Comparison of ENCODE assay signal across 26 cellular contexts in the genomic region with DNA sequence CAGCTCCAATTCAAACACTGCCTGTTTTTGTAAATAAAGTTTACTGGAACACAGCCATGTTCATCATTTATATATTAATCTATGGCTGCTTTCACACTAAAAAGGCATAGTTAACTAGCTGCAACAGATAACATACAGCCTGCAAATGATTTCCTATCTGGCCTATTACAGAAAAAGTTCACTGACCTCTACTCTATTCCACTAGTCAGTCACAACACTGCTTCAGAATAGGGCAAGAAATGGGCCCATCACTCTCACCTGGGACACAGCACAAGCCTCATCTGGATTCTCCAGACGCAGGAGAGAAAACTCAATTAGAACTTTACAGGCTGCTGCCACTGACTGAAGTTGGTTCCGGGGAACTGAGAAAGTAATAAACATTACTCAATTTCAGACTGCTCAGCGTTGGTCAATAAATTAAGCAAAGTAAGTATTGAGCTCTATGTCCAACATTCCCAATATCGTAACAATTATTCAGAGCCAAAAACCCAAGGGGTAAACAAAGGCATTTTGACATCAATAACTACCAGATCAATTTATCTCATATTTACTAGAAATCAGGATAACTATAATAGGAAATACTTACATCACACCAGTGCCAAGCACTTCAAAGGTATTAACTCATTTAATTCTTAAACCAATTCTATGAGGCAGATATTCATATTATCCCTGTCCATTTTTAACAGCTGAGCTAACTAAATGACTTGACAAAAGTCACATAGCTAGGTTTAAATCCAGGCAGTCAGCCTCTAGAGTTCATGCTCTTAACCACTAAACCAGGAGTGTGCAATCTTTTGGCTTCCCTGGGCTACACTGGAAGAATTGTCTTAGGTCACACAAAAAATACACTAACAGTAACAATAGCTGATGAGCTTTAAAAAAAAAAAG.
"Had no signal": no experiment of that assay in that cellular context is flagged by ENCODE, and none has a peak within 500 bp of the region (broad histone marks: within the 10 kb centered on the region; RNA-seq: fewer than 3 reads in every experiment).

No MANE protein-coding gene starts in this region.

- H3K4me3 ChIP-seq: lung, ovary, prostate gland, skin epidermis, stomach, testis, thyroid gland, transverse colon, upper lobe of left lung, vagina had no signal

- H3K9me3 ChIP-seq: ovary, prostate gland, stomach, testis, thyroid gland, transverse colon, upper lobe of left lung, vagina had no signal

- H3K27ac ChIP-seq: ovary, prostate gland, stomach, testis, thyroid gland, transverse colon, upper lobe of left lung, vagina had no signal

- H3K27me3 ChIP-seq: ovary, stomach, testis, thyroid gland, transverse colon, upper lobe of left lung, vagina had no signal

- H3K27me3 Mint-ChIP-seq: naive thymus-derived CD4-positive, alpha-beta T cell; natural killer cell treated with Interleukin-12 subunit alpha and Interleukin-12 subunit beta and Interleukin-15 and Interleukin-18, amount 100 ng/mL, for 72 hours; stimulated activated naive B cell treated with anti-CD40 and anti-IgM and Interleukin-4, amounts not matched to agents 10 μg/mL and 1 μg/mL and 100 μg/mL, for 72 hours had no signal

- ATAC-seq: naive thymus-derived CD4-positive, alpha-beta T cell; natural killer cell treated with Interleukin-12 subunit alpha and Interleukin-12 subunit beta and Interleukin-15 and Interleukin-18, amount 100 ng/mL, for 72 hours; right cardiac atrium; stimulated activated naive B cell treated with anti-CD40 and anti-IgM and Interleukin-4, amounts not matched to agents 10 μg/mL and 1 μg/mL and 100 μg/mL, for 72 hours; stimulated activated naive CD8-positive, alpha-beta T cell treated with anti-CD3 and anti-CD28 coated beads, Interleukin-15, Interleukin-2, amounts not matched to agents 100 U/mL and 50 U/mL, for 24 hours had no signal

- H3K36me3 ChIP-seq: ovary had no signal

- H3K9me3 Mint-ChIP-seq: immature natural killer cell; mesothelial cell of epicardium; naive thymus-derived CD4-positive, alpha-beta T cell; natural killer cell treated with Interleukin-12 subunit alpha and Interleukin-12 subunit beta and Interleukin-15 and Interleukin-18, amount 100 ng/mL, for 72 hours; stimulated activated naive B cell treated with anti-CD40 and anti-IgM and Interleukin-4, amounts not matched to agents 10 μg/mL and 1 μg/mL and 100 μg/mL, for 72 hours had no signal

- DNase-seq: hypothalamus; immature natural killer cell; islet precursor cell; mesendoderm; naive thymus-derived CD4-positive, alpha-beta T cell; ovary; posterior cingulate gyrus; retina; right cardiac atrium; stimulated activated CD4-positive, alpha-beta T cell treated with anti-CD3 and anti-CD28 coated beads, Interleukin-12 subunit alpha, Interleukin-12 subunit beta, amount 100 ng/mL, for 4 hours; stimulated activated CD4-positive, alpha-beta T cell treated with anti-CD3 and anti-CD28 coated beads, Interleukin-15, amount 100 ng/mL, for 24 hours; stimulated activated CD4-positive, alpha-beta T cell treated with anti-CD3 and anti-CD28 coated beads, Interleukin-2, amount 100 ng/mL, for 24 hours; stimulated activated CD4-positive, alpha-beta T cell treated with anti-CD3 and anti-CD28 coated beads, Interleukin-4, amount 100 ng/mL, for 1 hour; stimulated activated naive B cell treated with anti-CD40 and anti-IgM and Interleukin-4, amounts not matched to agents 10 μg/mL and 1 μg/mL and 100 μg/mL, for 72 hours; stimulated activated naive CD8-positive, alpha-beta T cell treated with anti-CD3 and anti-CD28 coated beads, Interleukin-15, Interleukin-2, amounts not matched to agents 100 U/mL and 50 U/mL, for 24 hours; stomach; testis; thyroid gland; transverse colon; upper lobe of left lung had no signal

- H3K4me3 Mint-ChIP-seq: immature natural killer cell; mesothelial cell of epicardium; naive thymus-derived CD4-positive, alpha-beta T cell; natural killer cell treated with Interleukin-12 subunit alpha and Interleukin-12 subunit beta and Interleukin-15 and Interleukin-18, amount 100 ng/mL, for 72 hours; stimulated activated naive B cell treated with anti-CD40 and anti-IgM and Interleukin-4, amounts not matched to agents 10 μg/mL and 1 μg/mL and 100 μg/mL, for 72 hours had no signal

- H3K27ac Mint-ChIP-seq: immature natural killer cell; mesothelial cell of epicardium; naive thymus-derived CD4-positive, alpha-beta T cell; natural killer cell treated with Interleukin-12 subunit alpha and Interleukin-12 subunit beta and Interleukin-15 and Interleukin-18, amount 100 ng/mL, for 72 hours; stimulated activated naive B cell treated with anti-CD40 and anti-IgM and Interleukin-4, amounts not matched to agents 10 μg/mL and 1 μg/mL and 100 μg/mL, for 72 hours had no signal
